Comparison of ENCODE assay signal across 1 cellular context in genomic region chr10:31961264-31961663, GRCh38.
TF ChIP-seq lines count a peak whose summit lies in the region.

No MANE protein-coding gene starts in this region.

TF ChIP-seq in GM23338, 12 proteins besides CTCF, POLR2A, EP300 and RAD21 (continued from another document):
- TF ChIP-seq ZNF462 (CRISPR knock-in tag; IDR thresholded peaks at IDR 0.05) (no peak), NANOG (IDR thresholded peaks at IDR 0.05; ENCODE audit: borderline replicate concordance) (no peak)
